ENCODE assay signal across 8 cellular contexts in the genomic region with DNA sequence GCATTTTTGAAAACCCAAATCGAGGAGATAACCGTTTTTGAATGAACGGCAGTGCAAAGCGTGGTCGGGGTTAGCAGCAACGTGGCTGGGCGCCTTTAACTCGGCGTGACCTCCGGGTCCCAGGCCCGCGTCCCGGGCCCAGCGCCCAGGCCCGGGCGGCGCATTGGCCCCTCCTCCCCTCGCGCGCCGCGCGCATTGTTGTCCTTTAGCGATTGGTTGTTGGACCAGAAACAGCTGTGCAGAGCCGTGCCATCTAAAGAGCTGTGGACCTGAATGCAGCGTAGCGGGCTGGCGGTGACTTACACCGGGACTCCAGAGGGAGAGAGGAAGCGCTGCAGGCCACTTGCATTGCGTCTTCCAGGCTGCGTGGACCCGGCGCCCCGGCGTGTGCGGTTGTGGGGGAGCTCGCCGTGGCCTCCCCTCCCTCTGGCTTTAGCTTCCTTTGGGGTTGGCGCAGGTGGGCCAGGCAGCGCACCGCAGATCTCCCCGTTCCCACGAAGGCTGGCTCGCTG. TPM values are rescaled to one million over a fixed set of nuclear protein-coding genes. Genes with fewer than 3 reads are reported as not detected.
DNase-seq lines count a peak whose midpoint lies in the region; TF ChIP-seq lines count a peak whose summit lies in the region.

Gene STOX2, plus strand, starts transcription at position 227 of the 512 bp plus-strand sequence. CDS start 1,484 bp downstream, outside the sequence.

- H3K4me3 Mint-ChIP-seq in IgD-negative memory B cell = peak within 1 kb of the TSS; percentile 6 to 73 (median 46)
- peak within 1 kb of the TSS; percentile 33 for H3K4me3 Mint-ChIP-seq in T-helper 1 cell treated with Interleukin-12 subunit alpha and Interleukin-12 subunit beta and Interleukin-4 antibody, amounts not matched to agents 30 μg/mL and 1 μg/mL, for 36 hours

- H3K9me3 Mint-ChIP-seq in IgD-negative memory B cell = peaks cover 3 to 9% (median 6%) of the 10 kb centered on the region in 3 donors
- no peaks in the 10 kb centered on the region for H3K9me3 Mint-ChIP-seq in T-helper 1 cell treated with Interleukin-12 subunit alpha and Interleukin-12 subunit beta and Interleukin-4 antibody, amounts not matched to agents 30 μg/mL and 1 μg/mL, for 36 hours

- H3K4me1 ChIP-seq in esophagus muscularis mucosa (peaks cover 11 to 32% (median 30%) of the 10 kb centered on the region in 4 donors), tibial artery (peaks cover 0 to 21% (median 13%) of the 10 kb centered on the region in 4 donors)

- H3K27me3 ChIP-seq in BJ (ENCODE audit: control insufficient read depth, insufficient read depth, low read length) (peaks cover 21% of the 10 kb centered on the region), esophagus muscularis mucosa (no peaks in the 10 kb centered on the region), tibial artery (peaks cover 0 to 6% of the 10 kb centered on the region in 2 donors)

- H3K27me3 Mint-ChIP-seq in IgD-negative memory B cell = peaks cover 29% of the 10 kb centered on the region
- peaks cover 75% of the 10 kb centered on the region for H3K27me3 Mint-ChIP-seq in T-helper 1 cell treated with Interleukin-12 subunit alpha and Interleukin-12 subunit beta and Interleukin-4 antibody, amounts not matched to agents 30 μg/mL and 1 μg/mL, for 36 hours (ENCODE audit: low read depth)

- H3K36me3 Mint-ChIP-seq in IgD-negative memory B cell = no peaks in the 10 kb centered on the region
- H3K36me3 Mint-ChIP-seq in T-helper 1 cell treated with Interleukin-12 subunit alpha and Interleukin-12 subunit beta and Interleukin-4 antibody, amounts not matched to agents 30 μg/mL and 1 μg/mL, for 36 hours (ENCODE audit: low read depth) = no peaks in the 10 kb centered on the region

- intact Hi-C loops in esophagus muscularis mucosa (cut with DNase I) = no loop called here
- intact Hi-C loops in tibial artery (cut with DNase I; ENCODE audit: low total_unique reads) = no loop called here

- H3K4me3 ChIP-seq in BJ (ENCODE audit: low read depth, low read length) = peak within 1 kb of the TSS; percentile 23
- peak within 1 kb of the TSS; percentile 65 to 73 (median 71) for H3K4me3 ChIP-seq in esophagus muscularis mucosa
- H3K4me3 ChIP-seq in tibial artery = peak within 1 kb of the TSS; percentile 56 to 60

- no peak within 1 kb of the TSS for H3K27ac Mint-ChIP-seq in IgD-negative memory B cell
- H3K27ac Mint-ChIP-seq in T-helper 1 cell treated with Interleukin-12 subunit alpha and Interleukin-12 subunit beta and Interleukin-4 antibody, amounts not matched to agents 30 μg/mL and 1 μg/mL, for 36 hours = no peak within 1 kb of the TSS

- H3K4me1 Mint-ChIP-seq in IgD-negative memory B cell = peaks cover 3 to 7% (median 4%) of the 10 kb centered on the region in 3 donors
- H3K4me1 Mint-ChIP-seq in T-helper 1 cell treated with Interleukin-12 subunit alpha and Interleukin-12 subunit beta and Interleukin-4 antibody, amounts not matched to agents 30 μg/mL and 1 μg/mL, for 36 hours (ENCODE audit: low read depth) = no peaks in the 10 kb centered on the region

- no peaks in the 10 kb centered on the region for H3K36me3 ChIP-seq in BJ (ENCODE audit: control insufficient read depth, insufficient read depth, low read length)
- H3K36me3 ChIP-seq in esophagus muscularis mucosa = no peaks in the 10 kb centered on the region
- no peaks in the 10 kb centered on the region for H3K36me3 ChIP-seq in tibial artery

- H3K27ac ChIP-seq in esophagus muscularis mucosa (replicated peaks in 1 of 4) = peak within 1 kb of the TSS; percentile 61 to 79 (median 65)
- peak within 1 kb of the TSS; percentile 57 to 66 for H3K27ac ChIP-seq in tibial artery

- TF ChIP-seq CTCF in BJ (IDR thresholded peaks at IDR 0.05; ENCODE audit: insufficient read depth, low read depth, low read length) (no peak), esophagus muscularis mucosa (IDR thresholded peaks at IDR 0.05) (peak in 1 of 3 experiments; percentile 5), tibial artery (IDR thresholded peaks at IDR 0.05) (no peak)

- no peak for TF ChIP-seq POLR2A in esophagus muscularis mucosa (IDR thresholded peaks at IDR 0.05; ENCODE audit: low read depth)

- POLR2A ChIA-PET in BJ (lab: Charles Lee) = no interaction called here

- CTCF ChIA-PET in BJ (lab: Yijun Ruan, JAX) = interaction anchor here (0.7 kb wide), 1 partner anchor 28 kb away, joined by 3 read pairs; no protein-coding TSS in a partner anchor

- DNase-seq in BJ (ENCODE audit: low read depth) (no peak), esophagus muscularis mucosa (ENCODE audit: extremely low spot score) (no peak), middle frontal gyrus (ENCODE audit: extremely low spot score, low spot score) (peak; percentile 77), tibial artery (peak; percentile 55 to 84), cortex of kidney (lab: John Stamatoyannopoulos, UW) (no peak), COLO829 (ENCODE audit: low spot score) (no peak)

- TF ChIP-seq EP300 in esophagus muscularis mucosa (IDR thresholded peaks at IDR 0.05) = no peak

- H3K9me3 ChIP-seq in esophagus muscularis mucosa = peaks cover 0 to 2% (median 0%) of the 10 kb centered on the region in 4 donors
- H3K9me3 ChIP-seq in tibial artery = no peaks in the 10 kb centered on the region

- 0% methylated on average over 39 of the region's 45 CpGs for WGBS in esophagus muscularis mucosa

RNA-seq across cellular contexts. Expression of gene STOX2, which starts in this region (rescaled TPM):
- polyA plus RNA-seq in BJ (2011; rRNA removed) (0.04 and 0.27 TPM in 2 replicates), IgD-negative memory B cell (not detected)
- polyA minus RNA-seq in BJ (2011; rRNA and poly(A)+ RNA removed) = under 0.01 and 0.41 TPM in 2 replicates
- 10 to 100 TPM in 2 of 4 donors, 1 to 10 TPM in 2; 7.0 to 11.7 (median 10.5) TPM for total RNA-seq in esophagus muscularis mucosa

Comparison
In these comparisons a context has a peak if more than half of its experiments do, and no peak if none do; other contexts are left out.
1. DNase-seq: peak in middle frontal gyrus (single experiment) and tibial artery (2 of 2); none in BJ (single experiment), esophagus muscularis mucosa (single experiment), cortex of kidney (single experiment) and COLO829 (single experiment).
2. Peak in every context shown above with its lines, with median percentiles within 50 percentile points of each other: H3K4me3 ChIP-seq.